25 cellular contexts compared by ENCODE assay signal in genomic region chr15:85503151-85503797, GRCh38.
A peak's percentile ranks its signal among the peaks of the same experiment; 100 is the strongest.
DNase-seq lines count a peak whose midpoint lies in the region; ATAC-seq and TF ChIP-seq lines count a peak whose summit lies in the region.
"Had no signal": no experiment of that assay in that cellular context is flagged by ENCODE, and none has a peak within 500 bp of the region (broad histone marks: within the 10 kb centered on the region; RNA-seq: fewer than 3 reads in every experiment).

No MANE protein-coding gene starts in this region.

- H3K27ac Mint-ChIP-seq in T-helper 2 cell treated with Interferon-gamma antibody and Interleukin-4, amounts not matched to agents 5 μg/mL and 100 μg/mL, for 36 hours = peak overlapping the region; percentile 1
- H3K27ac Mint-ChIP-seq in GM23338 (peak overlapping the region; percentile 17; the same call in 1 of the 2 replicates), brain (peak overlapping the region in 3 of 5 experiments; percentile 5 to 82 (median 77))
- H3K27ac Mint-ChIP-seq in naive thymus-derived CD8-positive, alpha-beta T cell = peak overlapping the region in 9 of 10 donors; percentile 14 to 77 (median 60)

- no peaks in the 10 kb centered on the region for H3K36me3 ChIP-seq in GM23338 (ENCODE audit: insufficient read depth)
- H3K36me3 ChIP-seq in SJCRH30 = no peaks in the 10 kb centered on the region
- no peaks in the 10 kb centered on the region for H3K36me3 ChIP-seq in BE2C
- H3K36me3 ChIP-seq: breast epithelium, prostate gland, upper lobe of right lung had no signal

- DNase-seq in T-helper 2 cell treated with Interferon-gamma antibody and Interleukin-4, amounts not matched to agents 5 μg/mL and 100 μg/mL, for 36 hours (ENCODE audit: low spot score) = no peak
- DNase-seq in T-helper 2 cell (no peak), GM23338 (ENCODE audit: low spot score) (no peak), SJCRH30 (no peak), BE2C (no peak), NCI-H2081 treated with DMSO at 0.1 percent for 48 hours (lab: John Stamatoyannopoulos, UW) (no peak)
- DNase-seq in naive thymus-derived CD8-positive, alpha-beta T cell = no peak
- DNase-seq: 8988T; activated CD4-positive, CD25-positive, alpha-beta regulatory T cell; activated naive CD4-positive, alpha-beta T cell treated with anti-CD3 and anti-CD28 coated beads, Interleukin-2, amount 50 U/mL, for 16 hours; effector CD8-positive, alpha-beta T cell; EL; hypothalamus; KG1; kidney glomerular epithelial cell; NCI-H1092 treated with DMSO at 0.1 percent for 48 hours; NCI-H748 treated with DMSO at 0.1 percent for 48 hours; stimulated activated CD4-positive, alpha-beta T cell treated with anti-CD3 and anti-CD28 coated beads, Interleukin-12 subunit alpha, Interleukin-12 subunit beta, amount 100 ng/mL, for 4 hours; stimulated activated naive CD8-positive, alpha-beta T cell treated with anti-CD3 and anti-CD28 coated beads, Interleukin-15, Interleukin-2, amounts not matched to agents 100 U/mL and 50 U/mL, for 24 hours; SW 1271; upper lobe of right lung had no signal

- H3K9me3 ChIP-seq in SJCRH30 (replicated peaks) (no peaks in the 10 kb centered on the region), BE2C (no peaks in the 10 kb centered on the region)
- H3K9me3 ChIP-seq: breast epithelium, prostate gland, upper lobe of right lung had no signal

- H3K9me3 Mint-ChIP-seq in T-helper 2 cell treated with Interferon-gamma antibody and Interleukin-4, amounts not matched to agents 5 μg/mL and 100 μg/mL, for 36 hours = no peaks in the 10 kb centered on the region
- H3K9me3 Mint-ChIP-seq in GM23338 (no peaks in the 10 kb centered on the region), brain (no peaks in the 10 kb centered on the region)
- H3K9me3 Mint-ChIP-seq in naive thymus-derived CD8-positive, alpha-beta T cell = no peaks in the 10 kb centered on the region

- no peaks in the 10 kb centered on the region for H3K9me2 ChIP-seq in GM23338 (ENCODE audit: insufficient read depth)

- H3F3A ChIP-seq in GM23338 (replicated peaks; ENCODE audit: low read depth) = no peaks in the 10 kb centered on the region

- H3K4me1 Mint-ChIP-seq in T-helper 2 cell treated with Interferon-gamma antibody and Interleukin-4, amounts not matched to agents 5 μg/mL and 100 μg/mL, for 36 hours (ENCODE audit: low read depth) = peaks cover 63% of the 10 kb centered on the region
- H3K4me1 Mint-ChIP-seq in GM23338 (peaks cover 37% of the 10 kb centered on the region), brain (peaks cover 67% of the 10 kb centered on the region)
- H3K4me1 Mint-ChIP-seq in naive thymus-derived CD8-positive, alpha-beta T cell = peaks cover 36 to 89% (median 84%) of the 10 kb centered on the region in 4 donors

- H3K4me3 ChIP-seq in GM23338 = no peak overlapping the region
- H3K4me3 ChIP-seq in SJCRH30 = no peak overlapping the region
- no peak overlapping the region for H3K4me3 ChIP-seq in BE2C (ENCODE audit: low read depth, low read length)
- H3K4me3 ChIP-seq: breast epithelium, prostate gland, upper lobe of right lung had no signal

- H3K27ac ChIP-seq in GM23338 (ENCODE audit: low read depth) = no peak overlapping the region
- no peak overlapping the region for H3K27ac ChIP-seq in SJCRH30
- H3K27ac ChIP-seq: breast epithelium, HL-60, prostate gland, upper lobe of right lung had no signal

- H4K20me1 ChIP-seq in GM23338 (replicated peaks; ENCODE audit: insufficient read depth) = peaks cover 17% of the 10 kb centered on the region

- H3K27me3 ChIP-seq in GM23338 (ENCODE audit: insufficient read depth) = no peaks in the 10 kb centered on the region
- no peaks in the 10 kb centered on the region for H3K27me3 ChIP-seq in SJCRH30
- H3K27me3 ChIP-seq in BE2C = no peaks in the 10 kb centered on the region
- H3K27me3 ChIP-seq: breast epithelium, upper lobe of right lung had no signal

- peaks cover 25% of the 10 kb centered on the region for H3K4me1 ChIP-seq in GM23338 (ENCODE audit: insufficient read depth)
- peaks cover 38% of the 10 kb centered on the region for H3K4me1 ChIP-seq in SJCRH30
- H3K4me1 ChIP-seq in BE2C = peaks cover 48% of the 10 kb centered on the region
- H3K4me1 ChIP-seq: prostate gland had no signal

- no peak overlapping the region for H3K4me2 ChIP-seq in GM23338

- peaks cover 83% of the 10 kb centered on the region for H3K79me2 ChIP-seq in GM23338 (replicated peaks; ENCODE audit: insufficient read depth)

- TF ChIP-seq CTCF in GM23338 (conservative IDR thresholded peaks at IDR 0.05; ENCODE audit: low read depth in 2 of 2) = no peak
- TF ChIP-seq CTCF in brain (conservative IDR thresholded peaks at IDR 0.05) = no peak
- TF ChIP-seq CTCF in BE2C (IDR thresholded peaks at IDR 0.05; ENCODE audit: low read depth, low read length) = no peak

- H3K36me3 Mint-ChIP-seq in T-helper 2 cell treated with Interferon-gamma antibody and Interleukin-4, amounts not matched to agents 5 μg/mL and 100 μg/mL, for 36 hours (ENCODE audit: low read depth) = no peaks in the 10 kb centered on the region
- H3K36me3 Mint-ChIP-seq in GM23338 (ENCODE audit: low read depth) = no peaks in the 10 kb centered on the region
- H3K36me3 Mint-ChIP-seq in brain = no peaks in the 10 kb centered on the region
- peaks cover 0 to 2% (median 0%) of the 10 kb centered on the region in 3 donors for H3K36me3 Mint-ChIP-seq in naive thymus-derived CD8-positive, alpha-beta T cell

- no peak overlapping the region for H3K4me3 Mint-ChIP-seq in T-helper 2 cell treated with Interferon-gamma antibody and Interleukin-4, amounts not matched to agents 5 μg/mL and 100 μg/mL, for 36 hours
- H3K4me3 Mint-ChIP-seq in GM23338 (no peak overlapping the region), brain (no peak overlapping the region)
- peak overlapping the region in 3 of 10 donors; percentile 0 to 38 (median 14) for H3K4me3 Mint-ChIP-seq in naive thymus-derived CD8-positive, alpha-beta T cell

- POLR2A ChIA-PET in naive thymus-derived CD8-positive, alpha-beta T cell (lab: Charles Lee) = no interaction called here

- H2AFZ ChIP-seq in GM23338 = no peak overlapping the region

- no peaks in the 10 kb centered on the region for H3K27me3 Mint-ChIP-seq in T-helper 2 cell treated with Interferon-gamma antibody and Interleukin-4, amounts not matched to agents 5 μg/mL and 100 μg/mL, for 36 hours (ENCODE audit: low read depth)
- H3K27me3 Mint-ChIP-seq in GM23338 (ENCODE audit: insufficient read depth, low read depth, poor library complexity) = peaks cover 2% of the 10 kb centered on the region
- peaks cover 5% of the 10 kb centered on the region for H3K27me3 Mint-ChIP-seq in brain
- no peaks in the 10 kb centered on the region for H3K27me3 Mint-ChIP-seq in naive thymus-derived CD8-positive, alpha-beta T cell

- no peak for ATAC-seq in GM23338
- ATAC-seq in naive thymus-derived CD8-positive, alpha-beta T cell = no peak
- ATAC-seq: stimulated activated naive CD8-positive, alpha-beta T cell treated with anti-CD3 and anti-CD28 coated beads, Interleukin-15, Interleukin-2, amounts not matched to agents 100 U/mL and 50 U/mL, for 24 hours; upper lobe of right lung had no signal

TF ChIP-seq in GM23338, 12 proteins besides CTCF, POLR2A, EP300 and RAD21 (continues in another document):
- TF ChIP-seq CREB1 (CRISPR knock-in tag; IDR thresholded peaks at IDR 0.05; ENCODE audit: low read depth) = no peak
- TF ChIP-seq ZNF114 (CRISPR knock-in tag; IDR thresholded peaks at IDR 0.05) = no peak
- no peak for TF ChIP-seq POLR2AphosphoS5 (IDR thresholded peaks at IDR 0.05; ENCODE audit: low read depth)
- no peak for TF ChIP-seq REST (IDR thresholded peaks at IDR 0.05; ENCODE audit: unreplicated experiment)
- no peak for TF ChIP-seq EZH2phosphoT487 (IDR thresholded peaks at IDR 0.05; ENCODE audit: unreplicated experiment)
- TF ChIP-seq, protein P1, sequence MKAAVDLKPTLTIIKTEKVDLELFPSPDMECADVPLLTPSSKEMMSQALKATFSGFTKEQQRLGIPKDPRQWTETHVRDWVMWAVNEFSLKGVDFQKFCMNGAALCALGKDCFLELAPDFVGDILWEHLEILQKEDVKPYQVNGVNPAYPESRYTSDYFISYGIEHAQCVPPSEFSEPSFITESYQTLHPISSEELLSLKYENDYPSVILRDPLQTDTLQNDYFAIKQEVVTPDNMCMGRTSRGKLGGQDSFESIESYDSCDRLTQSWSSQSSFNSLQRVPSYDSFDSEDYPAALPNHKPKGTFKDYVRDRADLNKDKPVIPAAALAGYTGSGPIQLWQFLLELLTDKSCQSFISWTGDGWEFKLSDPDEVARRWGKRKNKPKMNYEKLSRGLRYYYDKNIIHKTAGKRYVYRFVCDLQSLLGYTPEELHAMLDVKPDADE (IDR thresholded peaks at IDR 0.05) = no peak
- no peak for TF ChIP-seq NANOG (IDR thresholded peaks at IDR 0.05; ENCODE audit: borderline replicate concordance)
- no peak for TF ChIP-seq EZH2 (IDR thresholded peaks at IDR 0.05; ENCODE audit: low read depth, unreplicated experiment)

Comparison
In these comparisons a context has a peak if more than half of its experiments do, and no peak if none do; other contexts are left out.
1. H3K27ac Mint-ChIP-seq: peak in every context shown above with its lines; median percentile 77 in brain; 60 in naive thymus-derived CD8-positive, alpha-beta T cell; 17 in GM23338; 1 in T-helper 2 cell treated with Interferon-gamma antibody and Interleukin-4, amounts not matched to agents 5 μg/mL and 100 μg/mL, for 36 hours.